Comparison of ENCODE assay signal across 8 cellular contexts in the genomic region with DNA sequence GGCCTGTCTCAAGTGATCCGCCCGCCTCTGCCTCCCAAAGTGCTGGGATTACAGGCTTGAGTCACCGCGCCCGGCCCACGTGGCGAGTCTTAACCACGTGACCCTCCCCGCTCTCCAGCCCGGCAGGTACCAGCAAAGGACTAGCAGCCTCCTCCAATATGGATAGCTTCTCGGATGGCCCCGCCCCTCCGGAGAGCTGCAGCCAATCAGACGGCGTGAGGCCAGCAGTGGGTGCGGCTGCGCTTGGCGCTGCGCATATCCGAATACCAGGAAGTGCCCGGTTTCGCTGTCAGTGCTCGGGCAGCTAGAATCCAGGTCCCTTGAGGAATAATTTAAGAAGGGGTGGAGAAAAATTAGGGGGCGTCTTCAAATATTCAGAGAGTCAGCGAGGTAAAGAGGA. TPM values are rescaled to one million over a fixed set of nuclear protein-coding genes. Genes with fewer than 3 reads are reported as not detected.
DNase-seq lines count a peak whose midpoint lies in the region; ATAC-seq, FAIRE-seq and TF ChIP-seq lines count a peak whose summit lies in the region.

No MANE protein-coding gene starts in this region.

- H3K9me3 ChIP-seq in A549 (no peaks in the 10 kb centered on the region), right cardiac atrium (ENCODE audit: control insufficient read depth, low read length) (no peaks in the 10 kb centered on the region), uterus (no peaks in the 10 kb centered on the region)

- CTCF ChIA-PET in A549 (lab: Yijun Ruan, JAX): interaction anchor here (0.5 to 1.9 kb wide), 5 partner anchors 9 to 293 kb away, joined by 3 to 6 read pairs (median 3); no protein-coding TSS in a partner anchor

- TF ChIP-seq CTCF in A549 (IDR thresholded peaks at IDR 0.05) (no peak), uterus (IDR thresholded peaks at IDR 0.05) (no peak)

- ATAC-seq in A549 (peak; percentile 100), HG03432 (IDR thresholded peaks at IDR 0.05; ENCODE audit: unreplicated experiment) (peak; percentile 96), right cardiac atrium (peak; percentile 99 to 100)

- H3K36me3 ChIP-seq in uterus: no peaks in the 10 kb centered on the region

- in situ Hi-C loops in GM18951 (cut with MboI; ENCODE audit: low sequenced_read_pairs, unreplicated experiment): no loop called here

- no peak for TF ChIP-seq POLR2A in A549 (IDR thresholded peaks at IDR 0.05; ENCODE audit: low read length)
- TF ChIP-seq POLR2A in GM18951 (IDR thresholded peaks at IDR 0.05; ENCODE audit: extremely low read depth, insufficient read depth, insufficient read length): peak; percentile 68
- peak in 1 of 2 donors; percentile 26 for TF ChIP-seq POLR2A in uterus (IDR thresholded peaks at IDR 0.05)

- POLR2A ChIA-PET in A549 (lab: Yijun Ruan, JAX): interaction anchor here (1.1 kb wide), 1 partner anchor 15 kb away, joined by 10 read pairs; a partner anchor contains a TSS

- H3K4me3 ChIP-seq in A549 (peak overlapping the region; percentile 40), right cardiac atrium (ENCODE audit: low read length) (peak overlapping the region; percentile 67), uterus (peak overlapping the region; percentile 30 to 45)

- intact Hi-C loops in right cardiac atrium (cut with DNase I) (no loop called here), uterus (cut with DNase I; ENCODE audit: low total_unique reads) (no loop called here)

- DNase-seq in A549 (ENCODE audit: low read depth in 1 of 2, low spot score in 1 of 2) (peak; percentile 83 to 90), SW480 (ENCODE audit: low spot score) (peak; percentile 95), amygdala (lab: John Stamatoyannopoulos, UW) (peak; percentile 17 to 95 (median 80)), right cardiac atrium (peak; percentile 97 to 99 (median 97)), renal cortical epithelial cell (ENCODE audit: low read depth) (peak; percentile 92), uterus (peak; percentile 91)

- FAIRE-seq in A549 (lab: Jason Lieb, UNC): no peak

- 13% methylated on average over 18 of the region's 25 CpGs for WGBS in A549 (ENCODE audit: missing lambda C conversion rate)
- WGBS in right cardiac atrium: 4% methylated on average over 25 of the region's 25 CpGs

- peak overlapping the region; percentile 60 to 79 for H3K27ac ChIP-seq in A549
- H3K27ac ChIP-seq in right cardiac atrium (ENCODE audit: low read length): no peak overlapping the region
- H3K27ac ChIP-seq in uterus: peak overlapping the region; percentile 44 to 52

- TF ChIP-seq RAD21 in A549 (conservative IDR thresholded peaks at IDR 0.05 in 1 of 2, IDR thresholded peaks at IDR 0.05 in 1 of 2): no peak

- TF ChIP-seq EP300 in A549 (IDR thresholded peaks at IDR 0.05): no peak

- H3K4me1 ChIP-seq in A549: no peaks in the 10 kb centered on the region
- no peaks in the 10 kb centered on the region for H3K4me1 ChIP-seq in right cardiac atrium (ENCODE audit: control insufficient read depth, insufficient read depth, low read length)
- peaks cover 0 to 10% of the 10 kb centered on the region in 2 donors for H3K4me1 ChIP-seq in uterus

- H3K27me3 ChIP-seq in right cardiac atrium (ENCODE audit: control insufficient read depth, insufficient read depth) (no peaks in the 10 kb centered on the region), uterus (no peaks in the 10 kb centered on the region)

- H3K4me2 ChIP-seq in A549: peak overlapping the region; percentile 73

TF ChIP-seq in A549, 52 proteins besides CTCF, POLR2A, EP300 and RAD21:
- TF ChIP-seq, protein P1, sequence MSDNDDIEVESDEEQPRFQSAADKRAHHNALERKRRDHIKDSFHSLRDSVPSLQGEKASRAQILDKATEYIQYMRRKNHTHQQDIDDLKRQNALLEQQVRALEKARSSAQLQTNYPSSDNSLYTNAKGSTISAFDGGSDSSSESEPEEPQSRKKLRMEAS (IDR thresholded peaks at IDR 0.05): peak; percentile 88
- TF ChIP-seq, protein P2, sequence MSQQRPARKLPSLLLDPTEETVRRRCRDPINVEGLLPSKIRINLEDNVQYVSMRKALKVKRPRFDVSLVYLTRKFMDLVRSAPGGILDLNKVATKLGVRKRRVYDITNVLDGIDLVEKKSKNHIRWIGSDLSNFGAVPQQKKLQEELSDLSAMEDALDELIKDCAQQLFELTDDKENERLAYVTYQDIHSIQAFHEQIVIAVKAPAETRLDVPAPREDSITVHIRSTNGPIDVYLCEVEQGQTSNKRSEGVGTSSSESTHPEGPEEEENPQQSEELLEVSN (IDR thresholded peaks at IDR 0.05; ENCODE audit: borderline replicate concordance, low read depth): peak; percentile 76
- TF ChIP-seq, protein P3, sequence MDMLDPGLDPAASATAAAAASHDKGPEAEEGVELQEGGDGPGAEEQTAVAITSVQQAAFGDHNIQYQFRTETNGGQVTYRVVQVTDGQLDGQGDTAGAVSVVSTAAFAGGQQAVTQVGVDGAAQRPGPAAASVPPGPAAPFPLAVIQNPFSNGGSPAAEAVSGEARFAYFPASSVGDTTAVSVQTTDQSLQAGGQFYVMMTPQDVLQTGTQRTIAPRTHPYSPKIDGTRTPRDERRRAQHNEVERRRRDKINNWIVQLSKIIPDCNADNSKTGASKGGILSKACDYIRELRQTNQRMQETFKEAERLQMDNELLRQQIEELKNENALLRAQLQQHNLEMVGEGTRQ (IDR thresholded peaks at IDR 0.05): peak; percentile 98
- TF ChIP-seq, protein P4, sequence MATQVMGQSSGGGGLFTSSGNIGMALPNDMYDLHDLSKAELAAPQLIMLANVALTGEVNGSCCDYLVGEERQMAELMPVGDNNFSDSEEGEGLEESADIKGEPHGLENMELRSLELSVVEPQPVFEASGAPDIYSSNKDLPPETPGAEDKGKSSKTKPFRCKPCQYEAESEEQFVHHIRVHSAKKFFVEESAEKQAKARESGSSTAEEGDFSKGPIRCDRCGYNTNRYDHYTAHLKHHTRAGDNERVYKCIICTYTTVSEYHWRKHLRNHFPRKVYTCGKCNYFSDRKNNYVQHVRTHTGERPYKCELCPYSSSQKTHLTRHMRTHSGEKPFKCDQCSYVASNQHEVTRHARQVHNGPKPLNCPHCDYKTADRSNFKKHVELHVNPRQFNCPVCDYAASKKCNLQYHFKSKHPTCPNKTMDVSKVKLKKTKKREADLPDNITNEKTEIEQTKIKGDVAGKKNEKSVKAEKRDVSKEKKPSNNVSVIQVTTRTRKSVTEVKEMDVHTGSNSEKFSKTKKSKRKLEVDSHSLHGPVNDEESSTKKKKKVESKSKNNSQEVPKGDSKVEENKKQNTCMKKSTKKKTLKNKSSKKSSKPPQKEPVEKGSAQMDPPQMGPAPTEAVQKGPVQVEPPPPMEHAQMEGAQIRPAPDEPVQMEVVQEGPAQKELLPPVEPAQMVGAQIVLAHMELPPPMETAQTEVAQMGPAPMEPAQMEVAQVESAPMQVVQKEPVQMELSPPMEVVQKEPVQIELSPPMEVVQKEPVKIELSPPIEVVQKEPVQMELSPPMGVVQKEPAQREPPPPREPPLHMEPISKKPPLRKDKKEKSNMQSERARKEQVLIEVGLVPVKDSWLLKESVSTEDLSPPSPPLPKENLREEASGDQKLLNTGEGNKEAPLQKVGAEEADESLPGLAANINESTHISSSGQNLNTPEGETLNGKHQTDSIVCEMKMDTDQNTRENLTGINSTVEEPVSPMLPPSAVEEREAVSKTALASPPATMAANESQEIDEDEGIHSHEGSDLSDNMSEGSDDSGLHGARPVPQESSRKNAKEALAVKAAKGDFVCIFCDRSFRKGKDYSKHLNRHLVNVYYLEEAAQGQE (IDR thresholded peaks at IDR 0.05): no peak
- TF ChIP-seq FOXS1 (CRISPR knock-in tag; IDR thresholded peaks at IDR 0.05) (no peak), FOSL2 (IDR thresholded peaks at IDR 0.05) (no peak), FOSL2 (CRISPR knock-in tag; IDR thresholded peaks at IDR 0.05) (0 out of 2 replicates have a peak, but pooled peaks have one; percentile 30)
TF ChIP-seq in A549: peak in this region for 4.

RNA-seq across cellular contexts. Expression of a gene that starts 14.7 kb away (rescaled TPM):
- polyA plus RNA-seq in A549 (2011; rRNA removed) (11.0 and 13.1 TPM in 2 replicates), A549 (2017; fragmentation: RNase III; extraction: RNeasy Plus Mini Kit Qiagen cat#74134 plus additional on column Dnase treatment) (16.6 to 17.4 TPM (median 17.3 TPM) in 3 replicates), right cardiac atrium (11.1 TPM)
- polyA plus RNA-seq in A549 (2012; cell fraction: cytosol; rRNA removed): 18.0 and 22.9 TPM in 2 replicates
- 80.2 and 100 TPM in 2 replicates for polyA plus RNA-seq in A549 (2012; cell fraction: nucleus; rRNA removed)
- 12.6 and 16.4 TPM in 2 replicates for polyA minus RNA-seq in A549 (2011; rRNA and poly(A)+ RNA removed)
- total RNA-seq in right cardiac atrium (10 to 100 TPM; 18.6 to 33.5 (median 19.7) TPM), renal cortical epithelial cell (77.1 and 81.6 TPM in 2 replicates), uterus (100 to 1,000 TPM in 1 of 4 donors, 10 to 100 TPM in 3; 21.8 to 205 (median 42.2) TPM)
